ENCODE assay signal across 8 cellular contexts in genomic region chr1:176205322-176205914, GRCh38. TPM values are rescaled to one million over a fixed set of nuclear protein-coding genes. Genes with fewer than 3 reads are reported as not detected.
DNase-seq lines count a peak whose midpoint lies in the region; ATAC-seq and TF ChIP-seq lines count a peak whose summit lies in the region.

No MANE protein-coding gene starts in this region.

- H3K36me3 ChIP-seq in OCI-LY7 (ENCODE audit: insufficient read depth, low read length) (peaks cover 7% of the 10 kb centered on the region), ovary (no peaks in the 10 kb centered on the region)

- no peaks in the 10 kb centered on the region for H3K9me2 ChIP-seq in OCI-LY7 (ENCODE audit: insufficient read depth, low read length)

- H3K4me1 Mint-ChIP-seq in endothelial cell (ENCODE audit: unreplicated experiment) = peaks cover 24% of the 10 kb centered on the region

- H3K79me2 ChIP-seq in OCI-LY7 (ENCODE audit: insufficient read depth, low read depth, low read length) = peaks cover 82% of the 10 kb centered on the region

- no peaks in the 10 kb centered on the region for H3K9me3 ChIP-seq in OCI-LY7 (ENCODE audit: low read length)
- no peaks in the 10 kb centered on the region for H3K9me3 ChIP-seq in ovary

- TF ChIP-seq CTCF in GM13977 (IDR thresholded peaks at IDR 0.05; ENCODE audit: extremely low read depth, insufficient read depth, missing control alignments) (no peak), OCI-LY7 (conservative IDR thresholded peaks at IDR 0.05; ENCODE audit: low read length) (no peak), endothelial cell (IDR thresholded peaks at IDR 0.05; ENCODE audit: unreplicated experiment) (no peak), ovary (IDR thresholded peaks at IDR 0.05) (no peak)

- no peak for TF ChIP-seq POLR2A in ovary (IDR thresholded peaks at IDR 0.05)

- no peak for TF ChIP-seq EP300 in ovary (IDR thresholded peaks at IDR 0.05)

- POLR2A ChIA-PET in OCI-LY7 (lab: Charles Lee) = interaction anchor here (0.6 to 1.8 kb wide), 4 partner anchors 19 to 1046 kb away, joined by 3 to 4 read pairs (median 4); no protein-coding TSS in a partner anchor

- in situ Hi-C loops in GM13977 (cut with MboI; ENCODE audit: low pct_unique_long_range_greater_than_20kb, low sequenced_read_pairs, unreplicated experiment) = no loop called here

- peak overlapping the region; percentile 99 for H3K4me3 ChIP-seq in OCI-LY7 (ENCODE audit: low read depth, low read length, poor library complexity, severe bottlenecking)
- peak overlapping the region; percentile 86 for H3K4me3 ChIP-seq in ovary

- 30 to 40% (median 37%) methylated on average over 5 of the region's 5 CpGs for WGBS in ovary, 3 donors

- H3K27me3 ChIP-seq in ovary = no peaks in the 10 kb centered on the region

- H3K27ac ChIP-seq in OCI-LY7 (ENCODE audit: low read depth, low read length, poor library complexity, severe bottlenecking) (peak overlapping the region; percentile 94), ovary (no peak overlapping the region)

- no peak overlapping the region for H2AFZ ChIP-seq in OCI-LY7 (ENCODE audit: low read length)

- H3K36me3 Mint-ChIP-seq in endothelial cell (ENCODE audit: low read depth, unreplicated experiment) = peaks cover 4% of the 10 kb centered on the region

- no peaks in the 10 kb centered on the region for H3K9me3 Mint-ChIP-seq in endothelial cell (ENCODE audit: unreplicated experiment)

- BruUV-seq in OCI-LY7 (replicated peaks; lab: Mats Ljungman, UMichigan) = no TSS peak

- H3K4me1 ChIP-seq in OCI-LY7 (ENCODE audit: insufficient read depth, low read length, poor library complexity, severe bottlenecking) (peaks cover 48% of the 10 kb centered on the region), ovary (ENCODE audit: insufficient read depth) (peaks cover 7% of the 10 kb centered on the region)

- CTCF ChIA-PET in OCI-LY7 (lab: Charles Lee; ENCODE audit: unreplicated experiment) = interaction anchor here (1.6 kb wide), 1 partner anchor 10 kb away, joined by 4 read pairs; no protein-coding TSS in a partner anchor

- intact Hi-C loops in OCI-LY7 (cut with micrococcal nuclease; ENCODE audit: unreplicated experiment) (loop anchor here (10.0 kb wide), 1 partner anchor 1181 kb away; the partner anchor contains the start of gene MRPS14), ovary (cut with DNase I) (no loop called here)

- ATAC-seq in HG02981 (IDR thresholded peaks at IDR 0.05; ENCODE audit: unreplicated experiment) = no peak
- no peak for ATAC-seq in GM18873 (IDR thresholded peaks at IDR 0.05; ENCODE audit: low FRiP score, unreplicated experiment)
- ATAC-seq in GM19463 (IDR thresholded peaks at IDR 0.05; ENCODE audit: unreplicated experiment) = no peak

- peak overlapping the region; percentile 84 for H3K4me2 ChIP-seq in OCI-LY7 (ENCODE audit: low read length)

- peak overlapping the region; percentile 26 for H3K27ac Mint-ChIP-seq in endothelial cell (ENCODE audit: unreplicated experiment)

- peaks cover 14% of the 10 kb centered on the region for H3K27me3 Mint-ChIP-seq in endothelial cell (ENCODE audit: unreplicated experiment)

- H3K4me3 Mint-ChIP-seq in endothelial cell (ENCODE audit: unreplicated experiment) = peak overlapping the region; percentile 99

- H4K20me1 ChIP-seq in OCI-LY7 (ENCODE audit: insufficient read depth, low read length) = peaks cover 31% of the 10 kb centered on the region

- peak; percentile 31 for DNase-seq in GM13977 (ENCODE audit: low spot score)
- DNase-seq in OCI-LY7 (ENCODE audit: low spot score) = peak; percentile 27
- DNase-seq in endothelial cell (ENCODE audit: low spot score) = no peak
- no peak for DNase-seq in ovary
- no peak for DNase-seq in activated CD4-positive, alpha-beta T cell treated with anti-CD3 and anti-CD28 coated beads, Interleukin-2, amount 50 U/mL, for 1 hour

RNA-seq across cellular contexts. Expression of gene COP1, which starts 1.7 kb away (rescaled TPM):
- 75.2 and 78.2 TPM in 2 replicates for total RNA-seq in OCI-LY7 (2014; rRNA removed; shearing (Covaris generic))
- 76.9 and 92.6 TPM in 2 replicates for total RNA-seq in OCI-LY7 (2022)
- total RNA-seq in endothelial cell (ENCODE audit: unreplicated experiment) = 64.9 TPM
- total RNA-seq in ovary = 10 to 100 TPM; 26.4 to 46.1 (median 29.0) TPM
- polyA plus RNA-seq in ovary = 10 to 100 TPM; 20.4 to 32.3 TPM

Comparison
In these comparisons a context has a peak if more than half of its experiments do, and no peak if none do; other contexts are left out.
1. DNase-seq: peak in GM13977 (single experiment) and OCI-LY7 (single experiment); none in endothelial cell (single experiment), ovary (0 of 5) and activated CD4-positive, alpha-beta T cell treated with anti-CD3 and anti-CD28 coated beads, Interleukin-2, amount 50 U/mL, for 1 hour (single experiment).